10 cellular contexts compared by ENCODE assay signal in genomic region chr2:19021100-19021476, GRCh38.
DNase-seq lines count a peak whose midpoint lies in the region; ATAC-seq, FAIRE-seq and TF ChIP-seq lines count a peak whose summit lies in the region.
"Had no signal": no experiment of that assay in that cellular context is flagged by ENCODE, and none has a peak within 500 bp of the region (broad histone marks: within the 10 kb centered on the region; RNA-seq: fewer than 3 reads in every experiment).

No MANE protein-coding gene starts in this region.

- CTCF ChIA-PET in MCF 10A (lab: Yijun Ruan, JAX): interaction anchor here (0.6 kb wide), 1 partner anchor 15 kb away, joined by 3 read pairs; no protein-coding TSS in a partner anchor
- CTCF ChIA-PET in CD4-positive, alpha-beta T cell (lab: Charles Lee): no interaction called here

- H3K9me1 ChIP-seq in keratinocyte (ENCODE audit: control insufficient read depth, extremely low read depth, insufficient read depth, low read length): no peaks in the 10 kb centered on the region

- H3K4me3 ChIP-seq in keratinocyte (ENCODE audit: control insufficient read depth in 2 of 3, extremely low read depth in 1 of 3, insufficient read depth in 2 of 3, low read depth in 1 of 3, low read length in 3 of 3) (no peak overlapping the region), upper lobe of right lung (no peak overlapping the region)
- H3K4me3 ChIP-seq: dorsolateral prefrontal cortex had no signal

- POLR2A ChIA-PET in MCF 10A (lab: Yijun Ruan, JAX): interaction anchor here (0.6 to 1.7 kb wide), 4 partner anchors 8 to 113 kb away, joined by 3 to 5 read pairs (median 4); no protein-coding TSS in a partner anchor
- POLR2A ChIA-PET in CD4-positive, alpha-beta T cell (lab: Charles Lee): no interaction called here

- H3K4me1 ChIP-seq in keratinocyte (ENCODE audit: control insufficient read depth, extremely low read depth, insufficient read depth, low read length) (no peaks in the 10 kb centered on the region), upper lobe of right lung (no peaks in the 10 kb centered on the region)

- DNase-seq in HT1080 (ENCODE audit: low read depth) (peak; percentile 55), MCF 10A (ENCODE audit: unreplicated experiment) (peak; percentile 69), keratinocyte (ENCODE audit: low read depth, low spot score) (no peak), upper lobe of right lung (no peak)
- no peak for DNase-seq in CD4-positive, alpha-beta T cell
- DNase-seq in activated CD4-positive, alpha-beta T cell treated with anti-CD3 and anti-CD28 coated beads for 1 hour: no peak
- DNase-seq: dorsolateral prefrontal cortex, substantia nigra had no signal

- H3K9ac ChIP-seq in keratinocyte (ENCODE audit: control insufficient read depth, extremely low read depth, insufficient read depth, low read length): no peak overlapping the region

- no peaks in the 10 kb centered on the region for H3K9me3 ChIP-seq in keratinocyte (ENCODE audit: control insufficient read depth, low read depth, low read length)
- no peaks in the 10 kb centered on the region for H3K9me3 ChIP-seq in upper lobe of right lung
- no peaks in the 10 kb centered on the region for H3K9me3 ChIP-seq in CD4-positive, alpha-beta T cell (ENCODE audit: control insufficient read depth, low read length)

- FAIRE-seq in keratinocyte (lab: Jason Lieb, UNC): peak; percentile 69

- H3K36me3 Mint-ChIP-seq in MCF 10A (ENCODE audit: insufficient read depth, unreplicated experiment): no peaks in the 10 kb centered on the region
- no peaks in the 10 kb centered on the region for H3K36me3 Mint-ChIP-seq in CD4-positive, alpha-beta T cell (ENCODE audit: low read depth)

- peaks cover 7% of the 10 kb centered on the region for H3K9me3 Mint-ChIP-seq in MCF 10A (ENCODE audit: unreplicated experiment)
- H3K9me3 Mint-ChIP-seq in CD4-positive, alpha-beta T cell: peaks cover 4% of the 10 kb centered on the region

- no peaks in the 10 kb centered on the region for H3K36me3 ChIP-seq in keratinocyte (ENCODE audit: control insufficient read depth in 2 of 2, extremely low read depth in 1 of 2, insufficient read depth in 2 of 2, low read length in 2 of 2)
- no peaks in the 10 kb centered on the region for H3K36me3 ChIP-seq in upper lobe of right lung

- no peak overlapping the region for H2AFZ ChIP-seq in keratinocyte (ENCODE audit: control insufficient read depth, low read length)

- H4K20me1 ChIP-seq in keratinocyte (ENCODE audit: control insufficient read depth, extremely low read depth, insufficient read depth, low read length): no peaks in the 10 kb centered on the region

- H3K4me3 Mint-ChIP-seq in MCF 10A (ENCODE audit: unreplicated experiment): no peak overlapping the region
- no peak overlapping the region for H3K4me3 Mint-ChIP-seq in CD4-positive, alpha-beta T cell
- H3K4me3 Mint-ChIP-seq: T-helper 1 cell treated with Interleukin-12 subunit alpha and Interleukin-12 subunit beta and Interleukin-4 antibody, amounts not matched to agents 30 μg/mL and 1 μg/mL, for 36 hours had no signal

- H3K4me2 ChIP-seq in keratinocyte (ENCODE audit: control insufficient read depth, extremely low read depth, insufficient read depth, low read depth, low read length): no peak overlapping the region

- H3K27me3 ChIP-seq in keratinocyte (ENCODE audit: control insufficient read depth, extremely low read depth, insufficient read depth, low read length) (no peaks in the 10 kb centered on the region), upper lobe of right lung (no peaks in the 10 kb centered on the region)
- no peaks in the 10 kb centered on the region for H3K27me3 ChIP-seq in CD4-positive, alpha-beta T cell (ENCODE audit: control insufficient read depth, insufficient read depth, low read length)
- H3K27me3 ChIP-seq: dorsolateral prefrontal cortex had no signal

- H3K27ac Mint-ChIP-seq in MCF 10A (ENCODE audit: low read depth, unreplicated experiment): peak overlapping the region; percentile 28
- no peak overlapping the region for H3K27ac Mint-ChIP-seq in CD4-positive, alpha-beta T cell
- H3K27ac Mint-ChIP-seq: T-helper 1 cell treated with Interleukin-12 subunit alpha and Interleukin-12 subunit beta and Interleukin-4 antibody, amounts not matched to agents 30 μg/mL and 1 μg/mL, for 36 hours had no signal

- TF ChIP-seq CTCF in MCF 10A (IDR thresholded peaks at IDR 0.05; ENCODE audit: unreplicated experiment) (no peak), keratinocyte (optimal IDR thresholded peaks at IDR 0.05 in 1 of 3, IDR thresholded peaks at IDR 0.05 in 1 of 3, conservative IDR thresholded peaks at IDR 0.05 in 1 of 3; ENCODE audit: extremely low read depth in 1 of 3, insufficient read depth in 2 of 3, low read length in 3 of 3) (no peak), upper lobe of right lung (IDR thresholded peaks at IDR 0.05) (no peak)
- no peak for TF ChIP-seq CTCF in CD4-positive, alpha-beta T cell (IDR thresholded peaks at IDR 0.05)

- dilution Hi-C loops in keratinocyte (cut with MboI; ENCODE audit: extremely low pct_ligation_motif_present, low sequenced_read_pairs): no loop called here

- ATAC-seq in upper lobe of right lung (peak; percentile 70), GM21786 (IDR thresholded peaks at IDR 0.05; ENCODE audit: unreplicated experiment) (no peak)
- no peak for ATAC-seq in CD4-positive, alpha-beta T cell (ENCODE audit: poor library complexity)

- no peaks in the 10 kb centered on the region for H3K27me3 Mint-ChIP-seq in MCF 10A (ENCODE audit: insufficient read depth, unreplicated experiment)
- no peaks in the 10 kb centered on the region for H3K27me3 Mint-ChIP-seq in CD4-positive, alpha-beta T cell

- peaks cover 9% of the 10 kb centered on the region for H3K4me1 Mint-ChIP-seq in MCF 10A (ENCODE audit: insufficient read depth, unreplicated experiment)
- no peaks in the 10 kb centered on the region for H3K4me1 Mint-ChIP-seq in CD4-positive, alpha-beta T cell (ENCODE audit: low read depth)

- H3K79me2 ChIP-seq in keratinocyte (ENCODE audit: control insufficient read depth, insufficient read depth, low read length): no peaks in the 10 kb centered on the region

- no TSS peak for BruUV-seq in MCF 10A (replicated peaks; lab: Mats Ljungman, UMichigan)

- H3K27ac ChIP-seq in keratinocyte (ENCODE audit: control insufficient read depth, insufficient read depth, low read length) (no peak overlapping the region), upper lobe of right lung (no peak overlapping the region)
- no peak overlapping the region for H3K27ac ChIP-seq in CD4-positive, alpha-beta T cell (ENCODE audit: low read depth, low read length)
- H3K27ac ChIP-seq: dorsolateral prefrontal cortex had no signal

- intact Hi-C loops in MCF 10A (cut with micrococcal nuclease): no loop called here
- intact Hi-C loops in upper lobe of right lung (cut with DNase I): no loop called here
- intact Hi-C loops in CD4-positive, alpha-beta T cell (cut with DNase I, micrococcal nuclease): no loop called here

Comparison
In these comparisons a context has a peak if more than half of its experiments do, and no peak if none do; other contexts are left out.
1. DNase-seq: peak in HT1080 (single experiment) and MCF 10A (single experiment); none in keratinocyte (single experiment), upper lobe of right lung (single experiment), CD4-positive, alpha-beta T cell (0 of 10) and activated CD4-positive, alpha-beta T cell treated with anti-CD3 and anti-CD28 coated beads for 1 hour (single experiment).